In genomic region chr2:383888-384287, GRCh38 we compare ENCODE assay signal across 16 cellular contexts.
DNase-seq lines count a peak whose midpoint lies in the region; ATAC-seq, FAIRE-seq and TF ChIP-seq lines count a peak whose summit lies in the region.
"Had no signal": no experiment of that assay in that cellular context is flagged by ENCODE, and none has a peak within 500 bp of the region (broad histone marks: within the 10 kb centered on the region; RNA-seq: fewer than 3 reads in every experiment).

No MANE protein-coding gene starts in this region.

- H3K9me3 ChIP-seq in HCT116 (ENCODE audit: control insufficient read depth in 1 of 2, insufficient read depth in 1 of 2, low read depth in 1 of 2, low read length in 2 of 2) (no peaks in the 10 kb centered on the region), kidney (ENCODE audit: control insufficient read depth in 1 of 2, low read length in 2 of 2) (no peaks in the 10 kb centered on the region)
- H3K9me3 ChIP-seq: left lung, testis had no signal

- TF ChIP-seq CTCF in HCT116 (IDR thresholded peaks at IDR 0.05 in 2 of 3, conservative IDR thresholded peaks at IDR 0.05 in 1 of 3; ENCODE audit: borderline replicate concordance in 1 of 3, insufficient read depth in 1 of 3, low read depth in 2 of 3, low read length in 2 of 3) (no peak), kidney (IDR thresholded peaks at IDR 0.05; ENCODE audit: borderline replicate concordance, extremely low read depth, insufficient read depth) (no peak)

- no peaks in the 10 kb centered on the region for H3K79me2 ChIP-seq in HCT116 (ENCODE audit: insufficient read depth, low read length)

- H3K36me3 ChIP-seq in HCT116 (ENCODE audit: control insufficient read depth in 1 of 2, insufficient read depth in 2 of 2, low read length in 2 of 2) (no peaks in the 10 kb centered on the region), kidney (ENCODE audit: control insufficient read depth in 1 of 2, insufficient read depth in 2 of 2, low read length in 2 of 2) (no peaks in the 10 kb centered on the region)
- H3K36me3 ChIP-seq: left lung had no signal

- TF ChIP-seq POLR2A in HCT116 (IDR thresholded peaks at IDR 0.05; ENCODE audit: borderline replicate concordance, extremely low read depth, insufficient read depth, insufficient read length): no peak

- BruUV-seq in HCT116 (replicated peaks; lab: Mats Ljungman, UMichigan): no TSS peak

- CTCF ChIA-PET in HCT116 (lab: Charles Lee): no interaction called here

- RAD21 ChIA-PET in HCT116 (lab: Charles Lee; ENCODE audit: low non-redundant PET in 1 of 2, low total read pairs in 2 of 2, uncharacterized antibody in 2 of 2, unreplicated experiment in 2 of 2): no interaction called here

- H2AFZ ChIP-seq in HCT116 (ENCODE audit: low read depth, low read length, poor library complexity, severe bottlenecking): no peak overlapping the region
- H2AFZ ChIP-seq: GM23248 had no signal

- peaks cover 5 to 9% of the 10 kb centered on the region in 2 experiments; a peak in 3 of 4 replicates for H3K4me1 ChIP-seq in HCT116 (ENCODE audit: control insufficient read depth in 1 of 2, insufficient read depth in 2 of 2, low read length in 2 of 2)
- H3K4me1 ChIP-seq in kidney (ENCODE audit: control insufficient read depth in 1 of 2, insufficient read depth in 1 of 2, low read depth in 1 of 2, low read length in 2 of 2): no peaks in the 10 kb centered on the region
- H3K4me1 ChIP-seq: left lung, testis had no signal

- FAIRE-seq in kidney (lab: Jason Lieb, UNC) (no peak), urothelium cell line (lab: Jason Lieb, UNC) (no peak)

- H3K27ac ChIP-seq in HCT116 (ENCODE audit: low read depth, low read length) (no peak overlapping the region), kidney (ENCODE audit: low read depth in 2 of 2, low read length in 2 of 2) (no peak overlapping the region)
- H3K27ac ChIP-seq: GM23248, left lung, testis had no signal

- intact Hi-C loops in HCT116 (cut with micrococcal nuclease) (no loop called here), kidney (cut with DNase I) (no loop called here)

- no peaks in the 10 kb centered on the region for H3K9me2 ChIP-seq in HCT116 (ENCODE audit: insufficient read depth)

- peak overlapping the region; percentile 48 for H3K4me2 ChIP-seq in HCT116 (ENCODE audit: low read length)

- H3K9ac ChIP-seq in HCT116 (ENCODE audit: low read length) (no peak overlapping the region), kidney (ENCODE audit: low read length in 2 of 2) (no peak overlapping the region)
- H3K9ac ChIP-seq: GM23248 had no signal

- TF ChIP-seq RAD21 in HCT116 (IDR thresholded peaks at IDR 0.05; ENCODE audit: low read depth): no peak

- POLR2A ChIA-PET in HCT116 (lab: Charles Lee): no interaction called here

- peak; percentile 27 for DNase-seq in HCT116 (ENCODE audit: low read depth, low spot score)
- DNase-seq in RPMI8226: peak; percentile 34
- peak; percentile 83 for DNase-seq in kidney
- peak; percentile 37 for DNase-seq in urothelium cell line (ENCODE audit: low spot score)
- no peak for DNase-seq in Kasumi-1 (lab: John Stamatoyannopoulos, UW)
- no peak for DNase-seq in dedifferentiated amniotic fluid mesenchymal stem cell (ENCODE audit: extremely low spot score)
- DNase-seq: activated CD4-positive, alpha-beta T cell treated with anti-CD3 and anti-CD28 coated beads, Interleukin-2, amount 50 U/mL, for 1 hour; activated CD8-positive, alpha-beta memory T cell treated with anti-CD3 and anti-CD28 coated beads, Interleukin-2, amount 50 U/mL, for 4 hours; GM23248; left lung; MV-4-11; NCI-H2029; NCI-H446; T-cell had no signal

- ATAC-seq in HCT116: peak; percentile 95
- ATAC-seq in GM19035 (IDR thresholded peaks at IDR 0.05; ENCODE audit: unreplicated experiment): no peak
- ATAC-seq: left lung, T-cell had no signal

- H3K4me3 ChIP-seq in HCT116 (replicated peaks in 1 of 2; ENCODE audit: low read depth in 1 of 2, low read length in 2 of 2): no peak overlapping the region
- H3K4me3 ChIP-seq in kidney (ENCODE audit: low read length in 2 of 2): no peak overlapping the region
- H3K4me3 ChIP-seq: GM23248, left lung, testis had no signal

- H4K20me1 ChIP-seq in HCT116 (ENCODE audit: insufficient read depth): no peaks in the 10 kb centered on the region

- H3K27me3 ChIP-seq in HCT116 (ENCODE audit: insufficient read depth, low read length): peaks cover 15% of the 10 kb centered on the region; the same call in 1 of the 2 replicates
- H3K27me3 ChIP-seq: testis had no signal

TF ChIP-seq in HCT116, 20 proteins besides CTCF, POLR2A, EP300 and RAD21:
- TF ChIP-seq JUND (IDR thresholded peaks at IDR 0.05): peak; percentile 45; the same call in 1 of the 2 replicates
- TF ChIP-seq MAX (IDR thresholded peaks at IDR 0.05): 0 out of 2 replicates have a peak, but pooled peaks have one; percentile 20
- no peak for TF ChIP-seq ZNF274 (IDR thresholded peaks at IDR 0.05; ENCODE audit: low read depth, low read length)
- peak; percentile 46; the same call in 1 of the 2 replicates for TF ChIP-seq FOSL1 (IDR thresholded peaks at IDR 0.05; ENCODE audit: low read depth)
- TF ChIP-seq ZBTB33 (IDR thresholded peaks at IDR 0.05; ENCODE audit: extremely low read depth, insufficient replicate concordance, low read length): no peak
- TF ChIP-seq SP1 (IDR thresholded peaks at IDR 0.05; ENCODE audit: low read depth): peak; percentile 31; the same call in 1 of the 2 replicates

Comparison
In these comparisons a context has a peak if more than half of its experiments do, and no peak if none do; other contexts are left out.
1. DNase-seq: peak in HCT116 (single experiment), RPMI8226 (single experiment), kidney (single experiment) and urothelium cell line (single experiment); none in Kasumi-1 (0 of 2) and dedifferentiated amniotic fluid mesenchymal stem cell (single experiment).